Comparison of ENCODE assay signal across 18 cellular contexts in the genomic region with DNA sequence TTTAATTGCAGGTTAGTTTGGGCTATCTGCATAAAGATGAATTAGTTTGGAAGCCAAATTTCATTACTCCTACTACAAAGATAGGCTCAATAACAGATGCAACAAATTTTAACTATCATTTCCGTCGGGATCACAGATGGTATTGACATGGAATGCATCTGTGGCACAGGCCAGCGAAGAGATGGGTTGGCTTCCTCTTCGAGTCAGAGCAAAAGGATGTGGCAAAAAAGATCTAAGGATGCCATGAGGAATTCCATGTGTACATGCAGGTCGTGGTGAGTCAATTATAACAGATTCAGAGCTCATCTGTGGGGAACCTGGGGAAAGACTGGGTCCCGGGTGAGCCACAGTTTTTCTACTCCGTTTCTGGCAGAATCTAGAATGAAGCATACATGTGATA.
DNase-seq lines count a peak whose midpoint lies in the region; TF ChIP-seq lines count a peak whose summit lies in the region.
"Had no signal": no experiment of that assay in that cellular context is flagged by ENCODE, and none has a peak within 500 bp of the region (broad histone marks: within the 10 kb centered on the region; RNA-seq: fewer than 3 reads in every experiment).

No MANE protein-coding gene starts in this region.

- no peaks in the 10 kb centered on the region for H3K36me3 ChIP-seq in sigmoid colon
- H3K36me3 ChIP-seq in CD8-positive, alpha-beta memory T cell (ENCODE audit: insufficient read depth, low read length) = no peaks in the 10 kb centered on the region
- H3K36me3 ChIP-seq: BLaER1 treated with 17β-estradiol and CSF1 and Interleukin-3, amounts not matched to agents 10 nM and 100 nM had no signal

- TF ChIP-seq POLR2A in sigmoid colon (IDR thresholded peaks at IDR 0.05) = no peak

- CTCF ChIA-PET in CD8-positive, alpha-beta memory T cell (lab: Charles Lee) = no interaction called here

- WGBS in sigmoid colon, 2 donors = 82 to 86% methylated on average over 7 of the region's 7 CpGs

- no peak overlapping the region for H3K4me3 Mint-ChIP-seq in immature natural killer cell
- no peak overlapping the region for H3K4me3 Mint-ChIP-seq in CD8-positive, alpha-beta memory T cell
- H3K4me3 Mint-ChIP-seq: HFFc6 had no signal

- no peaks in the 10 kb centered on the region for H3K36me3 Mint-ChIP-seq in immature natural killer cell
- H3K36me3 Mint-ChIP-seq in CD8-positive, alpha-beta memory T cell = no peaks in the 10 kb centered on the region

- no peak overlapping the region for H3K27ac Mint-ChIP-seq in immature natural killer cell
- H3K27ac Mint-ChIP-seq in CD8-positive, alpha-beta memory T cell = no peak overlapping the region
- H3K27ac Mint-ChIP-seq: HFFc6 had no signal

- peak; percentile 52 for DNase-seq in DMS 273 (lab: John Stamatoyannopoulos, UW; ENCODE audit: unreplicated experiment)
- DNase-seq in DMS 273 treated with DMSO at 0.1 percent for 48 hours (lab: John Stamatoyannopoulos, UW) = no peak
- DNase-seq in NCI-H1694 (lab: John Stamatoyannopoulos, UW) = peak; percentile 54
- peak; percentile 17 for DNase-seq in epithelial cell of esophagus (ENCODE audit: low read depth)
- DNase-seq in immature natural killer cell = no peak
- DNase-seq in NCI-H526 treated with DMSO at 0.1 percent for 48 hours (lab: John Stamatoyannopoulos, UW) = no peak
- DNase-seq in sigmoid colon = no peak
- DNase-seq in CD8-positive, alpha-beta memory T cell = no peak
- DNase-seq: HFFc6, KG1, NCI-H1436, NCI-H2081 treated with DMSO at 0.1 percent for 48 hours, NCI-H2227 treated with DMSO at 0.1 percent for 48 hours, NCI-H526, T-helper 2 cell had no signal

- H3K4me3 ChIP-seq in epithelial cell of esophagus (ENCODE audit: low read length) (no peak overlapping the region), sigmoid colon (no peak overlapping the region)
- H3K4me3 ChIP-seq in CD8-positive, alpha-beta memory T cell (ENCODE audit: low read length) = no peak overlapping the region
- H3K4me3 ChIP-seq: BLaER1 treated with 17β-estradiol and CSF1 and Interleukin-3, amounts not matched to agents 10 nM and 100 nM had no signal

- no peaks in the 10 kb centered on the region for H3K4me1 Mint-ChIP-seq in immature natural killer cell
- H3K4me1 Mint-ChIP-seq in CD8-positive, alpha-beta memory T cell = no peaks in the 10 kb centered on the region

- H3K27me3 ChIP-seq in sigmoid colon = no peaks in the 10 kb centered on the region
- H3K27me3 ChIP-seq in CD8-positive, alpha-beta memory T cell (ENCODE audit: insufficient read depth, low read length, poor library complexity, severe bottlenecking) = no peaks in the 10 kb centered on the region
- H3K27me3 ChIP-seq: BLaER1 treated with 17β-estradiol and CSF1 and Interleukin-3, amounts not matched to agents 10 nM and 100 nM had no signal

- H3K27me3 Mint-ChIP-seq in immature natural killer cell (ENCODE audit: low read depth in 3 of 3) = no peaks in the 10 kb centered on the region
- H3K27me3 Mint-ChIP-seq in CD8-positive, alpha-beta memory T cell = no peaks in the 10 kb centered on the region

- H3K9me3 Mint-ChIP-seq in immature natural killer cell = no peaks in the 10 kb centered on the region
- no peaks in the 10 kb centered on the region for H3K9me3 Mint-ChIP-seq in CD8-positive, alpha-beta memory T cell
- H3K9me3 Mint-ChIP-seq: HFFc6 had no signal

- H3K4me1 ChIP-seq in sigmoid colon = no peaks in the 10 kb centered on the region
- H3K4me1 ChIP-seq in CD8-positive, alpha-beta memory T cell (ENCODE audit: insufficient read depth, low read length) = no peaks in the 10 kb centered on the region
- H3K4me1 ChIP-seq: BLaER1 treated with 17β-estradiol and CSF1 and Interleukin-3, amounts not matched to agents 10 nM and 100 nM had no signal

- no peak overlapping the region for H3K27ac ChIP-seq in sigmoid colon
- H3K27ac ChIP-seq in CD8-positive, alpha-beta memory T cell (ENCODE audit: low read depth, low read length) = no peak overlapping the region
- H3K27ac ChIP-seq: 22Rv1; BLaER1 treated with 17β-estradiol and CSF1 and Interleukin-3, amounts not matched to agents 10 nM and 100 nM; RWPE1 had no signal

- POLR2A ChIA-PET in CD8-positive, alpha-beta memory T cell (lab: Charles Lee) = no interaction called here

- no peaks in the 10 kb centered on the region for H3K9me3 ChIP-seq in sigmoid colon
- no peaks in the 10 kb centered on the region for H3K9me3 ChIP-seq in CD8-positive, alpha-beta memory T cell (ENCODE audit: low read length)
- H3K9me3 ChIP-seq: BLaER1 treated with 17β-estradiol and CSF1 and Interleukin-3, amounts not matched to agents 10 nM and 100 nM had no signal

- TF ChIP-seq EP300 in sigmoid colon (IDR thresholded peaks at IDR 0.05) = no peak

- TF ChIP-seq CTCF in epithelial cell of esophagus (IDR thresholded peaks at IDR 0.05; ENCODE audit: insufficient read depth, low read depth, low read length, missing control alignments) = no peak
- TF ChIP-seq CTCF in sigmoid colon (IDR thresholded peaks at IDR 0.05) = no peak

- intact Hi-C loops in sigmoid colon (cut with DNase I) = no loop called here

Comparison
In these comparisons a context has a peak if more than half of its experiments do, and no peak if none do; other contexts are left out.
1. DNase-seq: peak in DMS 273 (single experiment), NCI-H1694 (single experiment) and epithelial cell of esophagus (single experiment); none in DMS 273 treated with DMSO at 0.1 percent for 48 hours (single experiment), immature natural killer cell (0 of 3), NCI-H526 treated with DMSO at 0.1 percent for 48 hours (single experiment), sigmoid colon (single experiment) and CD8-positive, alpha-beta memory T cell (0 of 5).